ENCODE assay signal across 22 cellular contexts in genomic region chr11:101096036-101096704, GRCh38. TPM values are rescaled to one million over a fixed set of nuclear protein-coding genes. Genes with fewer than 3 reads are reported as not detected.
DNase-seq lines count a peak whose midpoint lies in the region; ATAC-seq, FAIRE-seq and TF ChIP-seq lines count a peak whose summit lies in the region.
"Had no signal": no experiment of that assay in that cellular context is flagged by ENCODE, and none has a peak within 500 bp of the region (broad histone marks: within the 10 kb centered on the region; RNA-seq: fewer than 3 reads in every experiment).

No MANE protein-coding gene starts in this region.

- peaks cover 0 to 3% (median 0%) of the 10 kb centered on the region in 4 donors for H3K4me1 ChIP-seq in stomach

- WGBS in stomach, 5 donors: 52 to 65% (median 62%) methylated on average over 4 of the region's 4 CpGs

- no peak for TF ChIP-seq POLR2A in stomach (IDR thresholded peaks at IDR 0.05)

- no peak overlapping the region for H3K4me3 ChIP-seq in astrocyte of the cerebellum (ENCODE audit: low read depth, low read length)
- H3K4me3 ChIP-seq in stomach: no peak overlapping the region
- H3K4me3 ChIP-seq: coronary artery, mucosa of descending colon had no signal

- H3K27me3 ChIP-seq in stomach: no peaks in the 10 kb centered on the region

- TF ChIP-seq CTCF in astrocyte of the cerebellum (IDR thresholded peaks at IDR 0.05; ENCODE audit: low read depth, low read length, missing control alignments): no peak
- no peak for TF ChIP-seq CTCF in stomach (IDR thresholded peaks at IDR 0.05)
- no peak for TF ChIP-seq CTCF in GM13977 (IDR thresholded peaks at IDR 0.05; ENCODE audit: extremely low read depth, insufficient read depth, missing control alignments)

- H3K36me3 ChIP-seq in stomach: no peaks in the 10 kb centered on the region

- in situ Hi-C loops in astrocyte of the cerebellum (cut with HindIII; ENCODE audit: low sequenced_read_pairs) (no loop called here), GM13977 (cut with MboI; ENCODE audit: low pct_unique_long_range_greater_than_20kb, low sequenced_read_pairs, unreplicated experiment) (no loop called here)

- no peaks in the 10 kb centered on the region for H3K4me1 Mint-ChIP-seq in stimulated activated memory B cell treated with anti-CD40 and anti-IgM and Interleukin-4, amounts not matched to agents 10 μg/mL and 1 μg/mL and 100 μg/mL, for 72 hours
- H3K4me1 Mint-ChIP-seq: IgD-negative memory B cell, T-cell had no signal

- no peaks in the 10 kb centered on the region for H3K27me3 Mint-ChIP-seq in stimulated activated memory B cell treated with anti-CD40 and anti-IgM and Interleukin-4, amounts not matched to agents 10 μg/mL and 1 μg/mL and 100 μg/mL, for 72 hours
- H3K27me3 Mint-ChIP-seq: IgD-negative memory B cell, T-cell had no signal

- no peak for TF ChIP-seq EP300 in stomach (IDR thresholded peaks at IDR 0.05)

- DNase-seq in HTR-8/SVneo (ENCODE audit: insufficient read length, low spot score) (no peak), astrocyte of the cerebellum (ENCODE audit: low read depth) (peak; percentile 4), left cardiac atrium (peak; percentile 31), stomach (peak; percentile 27), GM13977 (ENCODE audit: low spot score) (no peak)
- DNase-seq: activated CD4-positive, alpha-beta T cell treated with anti-CD3 and anti-CD28 coated beads, Interleukin-2, amount 50 U/mL, for 1 hour; activated CD8-positive, alpha-beta memory T cell treated with anti-CD3 and anti-CD28 coated beads, Interleukin-2, amount 50 U/mL, for 48 hours; activated gamma-delta T cell treated with Interleukin-2 at 50 U/mL for 16 hours; mucosa of descending colon; MV-4-11; NCI-H2029; NCI-H510A; SHP77 treated with DMSO at 0.1 percent for 48 hours; T-cell had no signal

- ATAC-seq in left cardiac atrium (peak; percentile 47 to 66), HG02840 (IDR thresholded peaks at IDR 0.05; ENCODE audit: low FRiP score, unreplicated experiment) (no peak)
- ATAC-seq in stimulated activated memory B cell treated with anti-CD40 and anti-IgM and Interleukin-4, amounts not matched to agents 10 μg/mL and 1 μg/mL and 100 μg/mL, for 72 hours: no peak
- ATAC-seq: left lobe of liver, mucosa of descending colon, sciatic nerve, T-cell had no signal

- no peak overlapping the region for H3K4me3 Mint-ChIP-seq in stimulated activated memory B cell treated with anti-CD40 and anti-IgM and Interleukin-4, amounts not matched to agents 10 μg/mL and 1 μg/mL and 100 μg/mL, for 72 hours
- H3K4me3 Mint-ChIP-seq: IgD-negative memory B cell, T-cell had no signal

- no peaks in the 10 kb centered on the region for H3K36me3 Mint-ChIP-seq in stimulated activated memory B cell treated with anti-CD40 and anti-IgM and Interleukin-4, amounts not matched to agents 10 μg/mL and 1 μg/mL and 100 μg/mL, for 72 hours
- H3K36me3 Mint-ChIP-seq: IgD-negative memory B cell, T-cell had no signal

- no peak overlapping the region for H3K27ac ChIP-seq in stomach
- H3K27ac ChIP-seq: coronary artery had no signal

- H3K9me3 ChIP-seq in stomach: no peaks in the 10 kb centered on the region
- H3K9me3 ChIP-seq: mucosa of descending colon had no signal

- intact Hi-C loops in left cardiac atrium (cut with DNase I): no loop called here
- intact Hi-C loops in stomach (cut with DNase I; ENCODE audit: low total_unique reads): no loop called here

- peak; percentile 9 for FAIRE-seq in HTR-8/SVneo (lab: Jason Lieb, UNC)
- FAIRE-seq: frontal cortex had no signal

- H3K9me3 Mint-ChIP-seq in stimulated activated memory B cell treated with anti-CD40 and anti-IgM and Interleukin-4, amounts not matched to agents 10 μg/mL and 1 μg/mL and 100 μg/mL, for 72 hours: no peaks in the 10 kb centered on the region

- H3K27ac Mint-ChIP-seq in stimulated activated memory B cell treated with anti-CD40 and anti-IgM and Interleukin-4, amounts not matched to agents 10 μg/mL and 1 μg/mL and 100 μg/mL, for 72 hours: no peak overlapping the region
- H3K27ac Mint-ChIP-seq: IgD-negative memory B cell, T-cell had no signal

RNA-seq across cellular contexts. Expression of gene PGR, which starts 33.4 kb away (rescaled TPM):
- total RNA-seq in left cardiac atrium (1 to 10 TPM; 5.5 to 6.5 TPM), stomach (1 to 10 TPM in 4 of 5 donors, under 1 TPM in 1; 0.37 to 8.2 (median 1.3) TPM)
- under 1 TPM; 0.03 to 0.46 (median 0.44) TPM for polyA plus RNA-seq in stomach
- polyA plus RNA-seq: BJ, IgD-negative memory B cell had no signal

Comparison
In these comparisons a context has a peak if more than half of its experiments do, and no peak if none do; other contexts are left out.
1. DNase-seq: peak in astrocyte of the cerebellum (single experiment), left cardiac atrium (single experiment) and stomach (single experiment); none in HTR-8/SVneo (single experiment) and GM13977 (single experiment).
2. ATAC-seq: peak in left cardiac atrium (2 of 2); none in HG02840 (single experiment) and stimulated activated memory B cell treated with anti-CD40 and anti-IgM and Interleukin-4, amounts not matched to agents 10 μg/mL and 1 μg/mL and 100 μg/mL, for 72 hours (single experiment).